1 cellular context compared by ENCODE assay signal in the genomic region with DNA sequence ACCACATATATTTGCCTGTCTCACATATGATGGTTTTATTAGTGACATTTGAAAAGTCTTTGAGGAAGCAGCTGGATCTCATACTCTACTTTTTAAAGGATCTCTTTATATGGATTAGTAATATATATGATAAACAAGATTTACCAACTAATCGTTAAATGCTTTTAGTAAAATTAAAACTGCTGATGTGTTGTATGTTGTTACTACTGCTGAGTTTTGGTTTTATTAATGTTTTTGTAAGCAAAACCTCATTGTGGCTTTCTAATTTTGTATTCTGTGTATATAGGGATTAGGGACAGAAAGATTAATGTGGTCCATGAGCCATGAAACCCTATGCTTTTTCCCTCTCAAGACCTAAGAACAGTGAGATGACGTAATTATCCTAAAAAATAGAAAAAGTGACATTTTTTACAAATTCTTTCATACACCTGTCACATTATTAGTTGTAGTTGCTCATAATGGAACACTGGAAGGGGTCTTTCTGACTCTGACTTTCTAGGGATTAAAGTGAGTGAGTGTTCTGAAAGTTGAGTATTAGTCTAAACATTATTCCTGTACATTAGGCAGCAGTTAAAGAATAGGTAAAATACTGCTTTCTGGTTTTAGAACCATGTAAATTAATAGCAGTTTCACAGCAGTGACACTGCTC.
TF ChIP-seq lines count a peak whose summit lies in the region.

No MANE protein-coding gene starts in this region.

TF ChIP-seq in HepG2, 621 proteins besides CTCF, POLR2A, EP300 and RAD21:
- TF ChIP-seq ATF7 (IDR thresholded peaks at IDR 0.05) (peak; percentile 65), ATF7 (CRISPR knock-in tag; IDR thresholded peaks at IDR 0.05) (no peak), ZFP62 (CRISPR knock-in tag; IDR thresholded peaks at IDR 0.05) (no peak)
